12 cellular contexts compared by ENCODE assay signal in genomic region chr20:43975096-43975768, GRCh38.
DNase-seq lines count a peak whose midpoint lies in the region; ATAC-seq and TF ChIP-seq lines count a peak whose summit lies in the region.
"Had no signal": no experiment of that assay in that cellular context is flagged by ENCODE, and none has a peak within 500 bp of the region (broad histone marks: within the 10 kb centered on the region; RNA-seq: fewer than 3 reads in every experiment).

No MANE protein-coding gene starts in this region.

- H3K4me3 ChIP-seq in cardiac fibroblast (replicated peaks in 1 of 2; ENCODE audit: low read depth in 2 of 2, low read length in 2 of 2): no peak overlapping the region
- no peak overlapping the region for H3K4me3 ChIP-seq in skeletal muscle cell (ENCODE audit: low read depth, low read length)
- H3K4me3 ChIP-seq: gastrocnemius medialis had no signal

- TF ChIP-seq CTCF in cardiac fibroblast (IDR thresholded peaks at IDR 0.05; ENCODE audit: low read depth, low read length) (no peak), endothelial cell (IDR thresholded peaks at IDR 0.05; ENCODE audit: unreplicated experiment) (no peak)

- H3K4me3 Mint-ChIP-seq in activated T-cell treated with anti-CD3 and anti-CD28 coated beads, Interleukin-2, amount 50 U/mL, for 4 hours: no peak overlapping the region
- no peak overlapping the region for H3K4me3 Mint-ChIP-seq in endothelial cell (ENCODE audit: unreplicated experiment)
- H3K4me3 Mint-ChIP-seq: CD4-positive, alpha-beta memory T cell had no signal

- H3K27ac Mint-ChIP-seq in endothelial cell (ENCODE audit: unreplicated experiment): no peak overlapping the region

- H3K9me3 Mint-ChIP-seq in activated T-cell treated with anti-CD3 and anti-CD28 coated beads, Interleukin-2, amount 50 U/mL, for 4 hours: no peaks in the 10 kb centered on the region
- H3K9me3 Mint-ChIP-seq in endothelial cell (ENCODE audit: unreplicated experiment): no peaks in the 10 kb centered on the region
- H3K9me3 Mint-ChIP-seq: CD4-positive, alpha-beta memory T cell had no signal

- DNase-seq in activated T-cell treated with anti-CD3 and anti-CD28 coated beads, Interleukin-2, amount 50 U/mL, for 4 hours: no peak
- DNase-seq in activated T-cell treated with anti-CD3 and anti-CD28 coated beads, Interleukin-2, amount 50 U/mL, for 1 hour: no peak
- peak; percentile 80 for DNase-seq in OCI-M1 (lab: John Stamatoyannopoulos, UW)
- peak; percentile 60 to 94 for DNase-seq in cardiac fibroblast (ENCODE audit: low read depth in 2 of 2)
- DNase-seq in skeletal muscle cell (ENCODE audit: low read depth): peak; percentile 77
- no peak for DNase-seq in NOMO-1 treated with DMSO at 0.1 percent for 48 hours (lab: John Stamatoyannopoulos, UW; ENCODE audit: unreplicated experiment)
- DNase-seq in DMS79 (lab: John Stamatoyannopoulos, UW): no peak
- DNase-seq in endothelial cell (ENCODE audit: low spot score): no peak
- DNase-seq: CD4-positive, alpha-beta memory T cell; gastrocnemius medialis; midbrain; T-helper 2 cell had no signal

- no peaks in the 10 kb centered on the region for H3K36me3 Mint-ChIP-seq in activated T-cell treated with anti-CD3 and anti-CD28 coated beads, Interleukin-2, amount 50 U/mL, for 4 hours (ENCODE audit: insufficient read depth)
- no peaks in the 10 kb centered on the region for H3K36me3 Mint-ChIP-seq in endothelial cell (ENCODE audit: low read depth, unreplicated experiment)
- H3K36me3 Mint-ChIP-seq: CD4-positive, alpha-beta memory T cell had no signal

- ATAC-seq in activated T-cell treated with anti-CD3 and anti-CD28 coated beads, Interleukin-2, amount 50 U/mL, for 4 hours: peak; percentile 63 to 82
- ATAC-seq: gastrocnemius medialis had no signal

- peaks cover 5% of the 10 kb centered on the region for H3K4me1 Mint-ChIP-seq in activated T-cell treated with anti-CD3 and anti-CD28 coated beads, Interleukin-2, amount 50 U/mL, for 4 hours (ENCODE audit: low read depth)
- H3K4me1 Mint-ChIP-seq in endothelial cell (ENCODE audit: unreplicated experiment): peaks cover 5% of the 10 kb centered on the region

- peaks cover 8% of the 10 kb centered on the region for H3K27me3 Mint-ChIP-seq in activated T-cell treated with anti-CD3 and anti-CD28 coated beads, Interleukin-2, amount 50 U/mL, for 4 hours (ENCODE audit: low read depth)
- H3K27me3 Mint-ChIP-seq in endothelial cell (ENCODE audit: unreplicated experiment): no peaks in the 10 kb centered on the region

Comparison
In these comparisons a context has a peak if more than half of its experiments do, and no peak if none do; other contexts are left out.
1. DNase-seq: peak in OCI-M1 (single experiment), cardiac fibroblast (2 of 2) and skeletal muscle cell (single experiment); none in activated T-cell treated with anti-CD3 and anti-CD28 coated beads, Interleukin-2, amount 50 U/mL, for 4 hours (single experiment), activated T-cell treated with anti-CD3 and anti-CD28 coated beads, Interleukin-2, amount 50 U/mL, for 1 hour (single experiment), NOMO-1 treated with DMSO at 0.1 percent for 48 hours (single experiment), DMS79 (single experiment) and endothelial cell (single experiment).